In genomic region chr19:17076539-17076919, GRCh38 we compare ENCODE assay signal across 8 cellular contexts. TPM values are rescaled to one million over a fixed set of nuclear protein-coding genes. Genes with fewer than 3 reads are reported as not detected.
DNase-seq lines count a peak whose midpoint lies in the region; ATAC-seq, FAIRE-seq and TF ChIP-seq lines count a peak whose summit lies in the region.

No MANE protein-coding gene starts in this region.

- H2AFZ ChIP-seq in HepG2 (ENCODE audit: low read length): no peak overlapping the region

- H3K9me3 ChIP-seq in HepG2 (ENCODE audit: low read length): no peaks in the 10 kb centered on the region

- peak overlapping the region; percentile 77 for H3K9ac ChIP-seq in HepG2 (ENCODE audit: insufficient read depth, low read depth, low read length)

- peaks cover 65% of the 10 kb centered on the region for H3K79me2 ChIP-seq in HepG2 (ENCODE audit: insufficient read depth, low read length)

- in situ Hi-C loops in astrocyte of the cerebellum (cut with HindIII; ENCODE audit: low sequenced_read_pairs) (no loop called here), HepG2 (cut with HindIII; ENCODE audit: extremely low pct_ligation_motif_present, low pct_unique_long_range_greater_than_20kb) (no loop called here)

- H4K20me1 ChIP-seq in HepG2 (ENCODE audit: insufficient read depth, low read length): no peaks in the 10 kb centered on the region

- peak overlapping the region; percentile 42 for H3K27ac ChIP-seq in HepG2 (ENCODE audit: extremely low read length, insufficient read depth, low read length)
- H3K27ac ChIP-seq in temporal lobe (ENCODE audit: low read depth, low read length): peak overlapping the region; percentile 81

- H3K4me1 ChIP-seq in HepG2 (ENCODE audit: insufficient read depth, low read length): peaks cover 61% of the 10 kb centered on the region

- CTCF ChIA-PET in HepG2 (lab: Yijun Ruan, JAX; ENCODE audit: low intra/inter-chr PET ratio, low total read pairs): no interaction called here

- H3K27me3 ChIP-seq in HepG2 (ENCODE audit: control insufficient read depth in 1 of 2, insufficient read depth in 2 of 2, low read length in 2 of 2): no peaks in the 10 kb centered on the region; a peak in 1 of 5 replicates

- FAIRE-seq in HepG2 (lab: Jason Lieb, UNC): no peak

- peak overlapping the region; percentile 74 for H3K4me3 ChIP-seq in LNCaP clone FGC (ENCODE audit: low read depth, low read length)
- peak overlapping the region; percentile 84 for H3K4me3 ChIP-seq in astrocyte of the cerebellum (ENCODE audit: low read depth, low read length)
- H3K4me3 ChIP-seq in HepG2 (replicated peaks in 1 of 3; ENCODE audit: insufficient read depth in 1 of 3, low read depth in 2 of 3, low read length in 3 of 3): peak overlapping the region; percentile 76 to 98 (median 87)

- POLR2A ChIA-PET in HepG2 (lab: Yijun Ruan, JAX): interaction anchor here (1.1 to 1.5 kb wide), 2 partner anchors 150 to 190 kb away, joined by 3 to 6 read pairs; partner anchors contain the start of gene BABAM1

- TF ChIP-seq EP300 in HepG2 (IDR thresholded peaks at IDR 0.05; ENCODE audit: low read depth in 2 of 2, low read length in 2 of 2) (no peak), HepG2 (CRISPR knock-in tag; IDR thresholded peaks at IDR 0.05; ENCODE audit: borderline replicate concordance) (no peak)

- no peak for TF ChIP-seq POLR2A in HepG2 (IDR thresholded peaks at IDR 0.05; ENCODE audit: insufficient read depth in 1 of 2, low read depth in 2 of 2, low read length in 2 of 2)

- WGBS in HepG2 (ENCODE audit: low lambda C conversion rate): 0% methylated on average over 8 of the region's 11 CpGs

- TF ChIP-seq CTCF in LNCaP clone FGC (IDR thresholded peaks at IDR 0.05; ENCODE audit: control insufficient read depth, extremely low read depth, insufficient read depth): no peak
- TF ChIP-seq CTCF in astrocyte of the cerebellum (IDR thresholded peaks at IDR 0.05; ENCODE audit: low read depth, low read length, missing control alignments): no peak
- no peak for TF ChIP-seq CTCF in HepG2 (CRISPR knock-in tag; IDR thresholded peaks at IDR 0.05)

- intact Hi-C loops in HepG2 (cut with micrococcal nuclease; ENCODE audit: unreplicated experiment): loop anchor here (5.0 kb wide), 1 partner anchor 61 kb away; no protein-coding TSS in a partner anchor

- ATAC-seq in HepG2: peak; percentile 4; the same call in 1 of the 3 replicates
- no peak for ATAC-seq in HG03139 (IDR thresholded peaks at IDR 0.05; ENCODE audit: unreplicated experiment)
- no peak for ATAC-seq in HG03457 (IDR thresholded peaks at IDR 0.05; ENCODE audit: unreplicated experiment)

- peak; percentile 15 for DNase-seq in COLO668 (lab: John Stamatoyannopoulos, UW; ENCODE audit: unreplicated experiment)
- DNase-seq in LNCaP clone FGC (ENCODE audit: low read depth): no peak
- DNase-seq in astrocyte of the cerebellum (ENCODE audit: low read depth): no peak
- DNase-seq in HepG2 (ENCODE audit: low spot score): no peak
- no peak for DNase-seq in NCI-H1105 (lab: John Stamatoyannopoulos, UW)

- H3K4me2 ChIP-seq in HepG2 (ENCODE audit: low read depth, low read length): peak overlapping the region; percentile 94

- peaks cover 3 to 6% of the 10 kb centered on the region in 2 experiments; a peak in 2 of 5 replicates for H3K36me3 ChIP-seq in HepG2 (replicated peaks in 1 of 2; ENCODE audit: control insufficient read depth in 1 of 2, insufficient read depth in 2 of 2, low read length in 2 of 2)

- no TSS peak for BruUV-seq in HepG2 (replicated peaks; lab: Mats Ljungman, UMichigan)

- TF ChIP-seq RAD21 in HepG2 (CRISPR knock-in tag; IDR thresholded peaks at IDR 0.05): no peak

TF ChIP-seq in HepG2, 621 proteins besides CTCF, POLR2A, EP300 and RAD21 (continues in another document):
- TF ChIP-seq KDM2A (CRISPR knock-in tag; IDR thresholded peaks at IDR 0.05; ENCODE audit: borderline replicate concordance, low read depth): 0 out of 2 replicates have a peak, but pooled peaks have one; percentile 14

RNA-seq across cellular contexts. Expression of gene MYO9B, which starts 1.0 kb away (rescaled TPM):
- total RNA-seq in HepG2 (2016; rRNA removed; fragmentation: Illumina TruSeq; extraction: Trizol) (14.1 and 18.0 TPM in 2 replicates), temporal lobe (20.9 TPM)
- 13.9 and 14.5 TPM in 2 replicates for total RNA-seq in HepG2 (2016; cell fraction: cytosol; rRNA removed; fragmentation: Illumina TruSeq; extraction: Trizol; ENCODE audit: low read depth)
- total RNA-seq in HepG2 (2016; cell fraction: insoluble cytoplasmic fraction; rRNA removed; fragmentation: Illumina TruSeq; extraction: Trizol): 10.1 and 18.6 TPM in 2 replicates
- total RNA-seq in HepG2 (2016; cell fraction: membrane; rRNA removed; fragmentation: Illumina TruSeq; extraction: Trizol): 10.7 and 11.5 TPM in 2 replicates
- total RNA-seq in HepG2 (2016; cell fraction: nucleus; rRNA removed; fragmentation: Illumina TruSeq; extraction: Trizol): 22.1 and 24.4 TPM in 2 replicates
- polyA plus RNA-seq in HepG2 (2011; rRNA removed): 18.3 and 23.4 TPM in 2 replicates
- 7.2 and 9.7 TPM in 2 replicates for polyA plus RNA-seq in HepG2 (2011; cell fraction: cytosol; rRNA removed)
- polyA plus RNA-seq in HepG2 (2011; cell fraction: nucleus; rRNA removed): 169 and 196 TPM in 2 replicates
- polyA plus RNA-seq in HepG2 (2012): 15.6 and 21.8 TPM in 2 replicates
- 1.5 and 1.8 TPM in 2 replicates for polyA plus RNA-seq in HepG2 (2016; cell fraction: cytosol; fragmentation: Illumina TruSeq; extraction: Trizol; ENCODE audit: low read depth)
- 11.9 and 14.6 TPM in 2 replicates for polyA plus RNA-seq in HepG2 (2016; cell fraction: insoluble cytoplasmic fraction; fragmentation: Illumina TruSeq; extraction: Trizol; ENCODE audit: low read depth)
- polyA plus RNA-seq in HepG2 (2016; cell fraction: membrane; fragmentation: Illumina TruSeq; extraction: Trizol; ENCODE audit: low read depth): 3.6 and 3.7 TPM in 2 replicates
- polyA plus RNA-seq in HepG2 (2016; cell fraction: nucleus; fragmentation: Illumina TruSeq; extraction: Trizol; ENCODE audit: insufficient read depth, low read depth): 77.8 and 81.3 TPM in 2 replicates
- 28.0 and 67.0 TPM in 2 replicates for polyA minus RNA-seq in HepG2 (2011; rRNA and poly(A)+ RNA removed; ENCODE audit: low replicate concordance)
- 11.5 and 11.6 TPM in 2 replicates for polyA minus RNA-seq in HepG2 (2011; cell fraction: cytosol; rRNA and poly(A)+ RNA removed)
- polyA minus RNA-seq in HepG2 (2011; cell fraction: nucleus; rRNA and poly(A)+ RNA removed): 37.3 and 38.0 TPM in 2 replicates

RNA-seq across cellular contexts. Expression of gene HAUS8, which starts 1.3 kb away (rescaled TPM):
- total RNA-seq in HepG2 (2016; rRNA removed; fragmentation: Illumina TruSeq; extraction: Trizol): 17.5 and 19.1 TPM in 2 replicates
- 7.9 and 8.8 TPM in 2 replicates for total RNA-seq in HepG2 (2016; cell fraction: cytosol; rRNA removed; fragmentation: Illumina TruSeq; extraction: Trizol; ENCODE audit: low read depth)
- 17.4 and 19.5 TPM in 2 replicates for total RNA-seq in HepG2 (2016; cell fraction: insoluble cytoplasmic fraction; rRNA removed; fragmentation: Illumina TruSeq; extraction: Trizol)
- total RNA-seq in HepG2 (2016; cell fraction: membrane; rRNA removed; fragmentation: Illumina TruSeq; extraction: Trizol): 10.4 and 12.6 TPM in 2 replicates
- total RNA-seq in HepG2 (2016; cell fraction: nucleus; rRNA removed; fragmentation: Illumina TruSeq; extraction: Trizol): 10.9 and 13.5 TPM in 2 replicates
- polyA plus RNA-seq in HepG2 (2011; rRNA removed): 7.1 and 7.8 TPM in 2 replicates
- polyA plus RNA-seq in HepG2 (2011; cell fraction: cytosol; rRNA removed): 4.3 and 7.7 TPM in 2 replicates
- polyA plus RNA-seq in HepG2 (2011; cell fraction: nucleus; rRNA removed): 9.4 and 9.9 TPM in 2 replicates
- 5.2 and 6.2 TPM in 2 replicates for polyA plus RNA-seq in HepG2 (2012)
- 4.1 and 4.3 TPM in 2 replicates for polyA plus RNA-seq in HepG2 (2016; cell fraction: cytosol; fragmentation: Illumina TruSeq; extraction: Trizol; ENCODE audit: low read depth)
- polyA plus RNA-seq in HepG2 (2016; cell fraction: insoluble cytoplasmic fraction; fragmentation: Illumina TruSeq; extraction: Trizol; ENCODE audit: low read depth): 20.4 and 22.5 TPM in 2 replicates
- 5.6 and 9.6 TPM in 2 replicates for polyA plus RNA-seq in HepG2 (2016; cell fraction: membrane; fragmentation: Illumina TruSeq; extraction: Trizol; ENCODE audit: low read depth)
- polyA plus RNA-seq in HepG2 (2016; cell fraction: nucleus; fragmentation: Illumina TruSeq; extraction: Trizol; ENCODE audit: insufficient read depth, low read depth): 26.2 and 30.0 TPM in 2 replicates
- 6.4 and 32.7 TPM in 2 replicates for polyA minus RNA-seq in HepG2 (2011; rRNA and poly(A)+ RNA removed; ENCODE audit: low replicate concordance)
- polyA minus RNA-seq in HepG2 (2011; cell fraction: cytosol; rRNA and poly(A)+ RNA removed): 2.3 and 4.7 TPM in 2 replicates
- 3.7 and 4.2 TPM in 2 replicates for polyA minus RNA-seq in HepG2 (2011; cell fraction: nucleus; rRNA and poly(A)+ RNA removed)
- total RNA-seq in temporal lobe: 2.7 TPM

RNA-seq across cellular contexts. Expression of gene CPAMD8, which starts 49.9 kb away (rescaled TPM):
- total RNA-seq in HepG2 (2016; rRNA removed; fragmentation: Illumina TruSeq; extraction: Trizol): 0.28 and 0.29 TPM in 2 replicates
- total RNA-seq in HepG2 (2016; cell fraction: cytosol; rRNA removed; fragmentation: Illumina TruSeq; extraction: Trizol; ENCODE audit: low read depth): not detected in 2 replicates
- 0.04 and 0.21 TPM in 2 replicates for total RNA-seq in HepG2 (2016; cell fraction: insoluble cytoplasmic fraction; rRNA removed; fragmentation: Illumina TruSeq; extraction: Trizol)
- total RNA-seq in HepG2 (2016; cell fraction: membrane; rRNA removed; fragmentation: Illumina TruSeq; extraction: Trizol): not detected in 2 replicates
- 0.34 TPM in 2 replicates for total RNA-seq in HepG2 (2016; cell fraction: nucleus; rRNA removed; fragmentation: Illumina TruSeq; extraction: Trizol)
- 0.34 and 0.91 TPM in 2 replicates for polyA plus RNA-seq in HepG2 (2011; rRNA removed)
- polyA plus RNA-seq in HepG2 (2011; cell fraction: cytosol; rRNA removed): 0.21 and 0.35 TPM in 2 replicates
- 1.6 and 2.5 TPM in 2 replicates for polyA plus RNA-seq in HepG2 (2011; cell fraction: nucleus; rRNA removed)
- 0.12 and 0.71 TPM in 2 replicates for polyA plus RNA-seq in HepG2 (2012)
- 0.09 TPM in 1 of 2 replicates, not detected in the other for polyA plus RNA-seq in HepG2 (2016; cell fraction: cytosol; fragmentation: Illumina TruSeq; extraction: Trizol; ENCODE audit: low read depth)
- 0.07 TPM in 1 of 2 replicates, not detected in the other for polyA plus RNA-seq in HepG2 (2016; cell fraction: insoluble cytoplasmic fraction; fragmentation: Illumina TruSeq; extraction: Trizol; ENCODE audit: low read depth)
- polyA plus RNA-seq in HepG2 (2016; cell fraction: membrane; fragmentation: Illumina TruSeq; extraction: Trizol; ENCODE audit: low read depth): 0.26 TPM in 1 of 2 replicates, not detected in the other
- polyA plus RNA-seq in HepG2 (2016; cell fraction: nucleus; fragmentation: Illumina TruSeq; extraction: Trizol; ENCODE audit: insufficient read depth, low read depth): 0.14 and 0.48 TPM in 2 replicates
- 0.30 and 0.94 TPM in 2 replicates for polyA minus RNA-seq in HepG2 (2011; rRNA and poly(A)+ RNA removed; ENCODE audit: low replicate concordance)
- not detected in 2 replicates for polyA minus RNA-seq in HepG2 (2011; cell fraction: cytosol; rRNA and poly(A)+ RNA removed)
- polyA minus RNA-seq in HepG2 (2011; cell fraction: nucleus; rRNA and poly(A)+ RNA removed): 0.26 and 1.4 TPM in 2 replicates
- 5.7 TPM for total RNA-seq in temporal lobe
